Comparison of ENCODE assay signal across 34 cellular contexts in genomic region chr7:23393636-23394035, GRCh38.
"Had no signal": no experiment of that assay in that cellular context is flagged by ENCODE, and none has a peak within 500 bp of the region (broad histone marks: within the 10 kb centered on the region; RNA-seq: fewer than 3 reads in every experiment).

No MANE protein-coding gene starts in this region.

- H3K36me3 ChIP-seq: gastroesophageal sphincter, heart left ventricle, pancreas, right lobe of liver, transverse colon had no signal

- H3K4me3 ChIP-seq: gastroesophageal sphincter, heart left ventricle, pancreas, right lobe of liver, testis, transverse colon had no signal

- ATAC-seq: activated T-helper 17 cell treated with anti-CD3 and anti-CD28 coated beads, Interleukin-2, amount 50 U/mL, for 72 hours; effector memory CD8-positive, alpha-beta T cell; gastroesophageal sphincter; heart left ventricle; left colon; right lobe of liver; stimulated activated naive CD8-positive, alpha-beta T cell treated with anti-CD3 and anti-CD28 coated beads, Interleukin-15, Interleukin-2, amounts not matched to agents 100 U/mL and 50 U/mL, for 24 hours had no signal

- DNase-seq: activated CD4-positive, alpha-beta memory T cell treated with anti-CD3 and anti-CD28 coated beads, Interleukin-2, amount 10 ng/mL, durations not matched to agents 7 days and 5 days; activated CD4-positive, alpha-beta T cell treated with anti-CD3 and anti-CD28 coated beads, Interleukin-2, amount 10 ng/mL, durations not matched to agents 24 days and 14 days; activated CD4-positive, CD25-positive, alpha-beta regulatory T cell treated with anti-CD3 and anti-CD28 coated beads, Interleukin-2, amount 50 U/mL, for 72 hours; activated CD8-positive, alpha-beta memory T cell treated with anti-CD3 and anti-CD28 coated beads, Interleukin-2, amount 50 U/mL, for 48 hours; activated gamma-delta T cell treated with Interleukin-2 at 50 U/mL for 16 hours; activated naive CD4-positive, alpha-beta T cell treated with anti-CD3 and anti-CD28 coated beads, Interleukin-2, amount 50 U/mL, for 16 hours; activated T-cell treated with anti-CD3 and anti-CD28 coated beads, Interleukin-2, amount 50 U/mL, for 24 hours; amniotic stem cell; brain microvascular endothelial cell; cortex of kidney; effector memory CD8-positive, alpha-beta T cell; erythroblast; heart left ventricle; hypothalamus; immature natural killer cell; kidney; left colon; mammary epithelial cell; naive B cell; pancreas; right lobe of liver; stimulated activated CD4-positive, alpha-beta T cell treated with anti-CD3 and anti-CD28 coated beads, Interleukin-12 subunit alpha, Interleukin-12 subunit beta, amount 100 ng/mL, for 4 hours; stimulated activated CD4-positive, alpha-beta T cell treated with anti-CD3 and anti-CD28 coated beads, Interleukin-4, amount 100 ng/mL, for 1 hour; stimulated activated naive CD8-positive, alpha-beta T cell treated with anti-CD3 and anti-CD28 coated beads, Interleukin-15, Interleukin-2, amounts not matched to agents 100 U/mL and 50 U/mL, for 24 hours; T-helper 9 cell; testis; transverse colon had no signal

- H3K36me3 Mint-ChIP-seq: immature natural killer cell, naive B cell had no signal

- H3K4me1 Mint-ChIP-seq: immature natural killer cell, naive B cell had no signal

- H3K4me3 Mint-ChIP-seq: activated CD4-positive, alpha-beta memory T cell treated with anti-CD3 and anti-CD28 coated beads, Interleukin-2, amount 10 ng/mL, durations not matched to agents 7 days and 5 days; activated CD4-positive, alpha-beta T cell treated with anti-CD3 and anti-CD28 coated beads, Interleukin-2, amount 10 ng/mL, durations not matched to agents 24 days and 14 days; activated T-cell treated with anti-CD3 and anti-CD28 coated beads, Interleukin-2, amount 50 U/mL, for 24 hours; activated T-helper 17 cell treated with anti-CD3 and anti-CD28 coated beads, Interleukin-2, amount 50 U/mL, for 72 hours; effector memory CD8-positive, alpha-beta T cell; immature natural killer cell; mesothelial cell of epicardium; naive B cell had no signal

- H3K27ac ChIP-seq: brain microvascular endothelial cell, gastroesophageal sphincter, heart left ventricle, right lobe of liver, testis, transverse colon, VCaP had no signal

- H3K27ac Mint-ChIP-seq: activated CD4-positive, alpha-beta memory T cell treated with anti-CD3 and anti-CD28 coated beads, Interleukin-2, amount 10 ng/mL, durations not matched to agents 7 days and 5 days; activated CD4-positive, alpha-beta T cell treated with anti-CD3 and anti-CD28 coated beads, Interleukin-2, amount 10 ng/mL, durations not matched to agents 24 days and 14 days; activated T-cell treated with anti-CD3 and anti-CD28 coated beads, Interleukin-2, amount 50 U/mL, for 24 hours; activated T-helper 17 cell treated with anti-CD3 and anti-CD28 coated beads, Interleukin-2, amount 50 U/mL, for 72 hours; effector memory CD8-positive, alpha-beta T cell; immature natural killer cell; naive B cell had no signal

- H3K4me1 ChIP-seq: heart left ventricle, right lobe of liver, testis, transverse colon had no signal

- FAIRE-seq: astrocyte, kidney, pancreas, TTC549, urothelium cell line had no signal

- H3K9me3 ChIP-seq: gastroesophageal sphincter, heart left ventricle, pancreas, right lobe of liver, testis, transverse colon had no signal

- H3K27me3 ChIP-seq: brain microvascular endothelial cell, gastroesophageal sphincter, heart left ventricle, pancreas, right lobe of liver, testis, transverse colon had no signal

- H3K9me3 Mint-ChIP-seq: activated CD4-positive, alpha-beta memory T cell treated with anti-CD3 and anti-CD28 coated beads, Interleukin-2, amount 10 ng/mL, durations not matched to agents 7 days and 5 days; activated CD4-positive, alpha-beta T cell treated with anti-CD3 and anti-CD28 coated beads, Interleukin-2, amount 10 ng/mL, durations not matched to agents 24 days and 14 days; activated T-cell treated with anti-CD3 and anti-CD28 coated beads, Interleukin-2, amount 50 U/mL, for 24 hours; activated T-helper 17 cell treated with anti-CD3 and anti-CD28 coated beads, Interleukin-2, amount 50 U/mL, for 72 hours; effector memory CD8-positive, alpha-beta T cell; immature natural killer cell; mesothelial cell of epicardium had no signal
